8 cellular contexts compared by ENCODE assay signal in the genomic region with DNA sequence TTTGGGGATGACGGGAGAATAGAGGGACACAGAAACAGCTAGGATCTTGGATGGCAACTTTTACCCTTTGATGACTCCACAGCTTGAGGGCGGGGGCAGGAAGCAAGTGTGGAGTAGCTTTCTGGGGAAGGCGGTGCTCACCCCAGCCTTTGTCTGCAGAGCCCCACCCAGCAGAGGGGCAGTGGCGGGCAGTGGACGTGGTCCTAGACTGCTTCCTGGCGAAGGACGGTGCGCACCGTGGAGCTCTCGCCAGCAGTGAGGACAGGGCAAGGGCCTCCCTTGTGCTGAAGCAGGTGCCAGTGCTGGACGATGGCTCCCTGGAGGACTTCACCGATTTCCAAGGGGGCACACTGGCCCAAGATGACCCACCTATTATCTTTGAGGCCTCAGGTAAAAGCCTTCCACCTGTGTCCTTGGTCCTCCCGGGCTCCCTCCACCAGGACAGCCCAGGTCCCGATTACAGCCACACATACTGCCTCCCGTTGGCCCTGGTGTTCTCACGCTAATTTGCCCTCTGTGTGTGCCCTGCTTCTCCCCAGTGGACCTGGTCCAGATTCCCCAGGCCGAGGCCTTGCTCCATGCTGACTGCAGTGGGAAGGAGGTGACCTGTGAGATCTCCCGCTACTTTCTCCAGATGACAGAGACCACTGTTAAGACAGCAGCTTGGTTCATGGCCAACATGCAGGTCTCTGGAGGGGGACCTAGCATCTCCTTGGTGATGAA. TPM values are rescaled to one million over a fixed set of nuclear protein-coding genes. Genes with fewer than 3 reads are reported as not detected.
DNase-seq lines count a peak whose midpoint lies in the region; ATAC-seq and TF ChIP-seq lines count a peak whose summit lies in the region.

No MANE protein-coding gene starts in this region.

- no peak for ATAC-seq in naive thymus-derived CD4-positive, alpha-beta T cell

- H3K36me3 Mint-ChIP-seq in naive thymus-derived CD4-positive, alpha-beta T cell: peaks cover 9 to 55% (median 25%) of the 10 kb centered on the region in 5 donors

- no peaks in the 10 kb centered on the region for H3K27me3 Mint-ChIP-seq in naive thymus-derived CD4-positive, alpha-beta T cell

- H3K4me2 ChIP-seq in BLaER1: peak overlapping the region; percentile 98

- no peaks in the 10 kb centered on the region for H3K9me3 ChIP-seq in BLaER1
- no peaks in the 10 kb centered on the region for H3K9me3 ChIP-seq in naive thymus-derived CD4-positive, alpha-beta T cell (ENCODE audit: control insufficient read depth in 2 of 3, low read length in 3 of 3)

- H3K4me3 Mint-ChIP-seq in naive thymus-derived CD4-positive, alpha-beta T cell: peak overlapping the region; percentile 96 to 100 (median 98)

- peaks cover 44 to 83% (median 69%) of the 10 kb centered on the region in 7 donors for H3K4me1 Mint-ChIP-seq in naive thymus-derived CD4-positive, alpha-beta T cell

- no peak for TF ChIP-seq CTCF in dorsolateral prefrontal cortex (IDR thresholded peaks at IDR 0.05 in 54 of 56, conservative IDR thresholded peaks at IDR 0.05 in 2 of 56; ENCODE audit: low read depth in 1 of 56, partially characterized antibody in 56 of 56)

- no peaks in the 10 kb centered on the region for H4K20me1 ChIP-seq in BLaER1

- peak overlapping the region; percentile 96 to 100 (median 99) for H3K27ac Mint-ChIP-seq in naive thymus-derived CD4-positive, alpha-beta T cell

- H3K36me3 ChIP-seq in BLaER1: peaks cover 47% of the 10 kb centered on the region
- H3K36me3 ChIP-seq in naive thymus-derived CD4-positive, alpha-beta T cell (ENCODE audit: control insufficient read depth in 2 of 3, insufficient read depth in 3 of 3, low read length in 3 of 3): peaks cover 8 to 61% (median 12%) of the 10 kb centered on the region in 3 experiments

- H3K4me3 ChIP-seq in BLaER1 (peak overlapping the region; percentile 75), dorsolateral prefrontal cortex (peak overlapping the region in 57 of 59 donors; percentile 55 to 91 (median 77))
- peak overlapping the region; percentile 83 for H3K4me3 ChIP-seq in naive thymus-derived CD4-positive, alpha-beta T cell (ENCODE audit: low read length)

- intact Hi-C loops in dorsolateral prefrontal cortex (cut with DNase I): loop anchor here in 1 of 2 donors (2.0 kb wide), 1 partner anchor 22 kb away; no protein-coding TSS in a partner anchor
- intact Hi-C loops in naive thymus-derived CD4-positive, alpha-beta T cell (cut with micrococcal nuclease): loop anchor here (1.0 kb wide), 5 partner anchors 8 to 41 kb away; partner anchors contain the start of genes CD27 (in 2 of the 2) and NCAPD2 (in 1 of the 2)

- DNase-seq in NCI-H146 (lab: John Stamatoyannopoulos, UW): peak; percentile 69
- no peak for DNase-seq in dorsolateral prefrontal cortex
- DNase-seq in naive thymus-derived CD4-positive, alpha-beta T cell: no peak
- no peak for DNase-seq in NCI-H1694 (lab: John Stamatoyannopoulos, UW)
- DNase-seq in NOMO-1 treated with dmso at 0.1 percent for 144 hours (lab: John Stamatoyannopoulos, UW; ENCODE audit: unreplicated experiment): no peak
- DNase-seq in D341Med (ENCODE audit: low spot score): no peak
- DNase-seq in putamen (ENCODE audit: low spot score): no peak

- H3K9ac ChIP-seq in BLaER1: peak overlapping the region; percentile 87

- CTCF ChIA-PET in naive thymus-derived CD4-positive, alpha-beta T cell (lab: Charles Lee): interaction anchor here (1.0 to 6.6 kb wide), 6 partner anchors 9 to 84 kb away, joined by 3 to 46 read pairs (median 6); partner anchors contain the start of gene VAMP1

- peaks cover 69% of the 10 kb centered on the region for H3K4me1 ChIP-seq in BLaER1
- peaks cover 35 to 57% of the 10 kb centered on the region in 2 donors for H3K4me1 ChIP-seq in naive thymus-derived CD4-positive, alpha-beta T cell (ENCODE audit: control insufficient read depth in 2 of 2, insufficient read depth in 2 of 2, low read length in 2 of 2)

- H3K27me3 ChIP-seq in BLaER1 (no peaks in the 10 kb centered on the region), dorsolateral prefrontal cortex (no peaks in the 10 kb centered on the region)
- no peaks in the 10 kb centered on the region for H3K27me3 ChIP-seq in naive thymus-derived CD4-positive, alpha-beta T cell (ENCODE audit: control insufficient read depth in 2 of 2, insufficient read depth in 2 of 2, low read length in 2 of 2)

- POLR2A ChIA-PET in naive thymus-derived CD4-positive, alpha-beta T cell (lab: Charles Lee): interaction anchor here (0.7 to 18.5 kb wide), 10 partner anchors 5 to 115 kb away, joined by 3 to 726 read pairs (median 46); partner anchors contain the start of genes CD27, GAPDH, TAPBPL and VAMP1

- H3K27ac ChIP-seq in BLaER1 (peak overlapping the region; percentile 94), dorsolateral prefrontal cortex (peak overlapping the region; percentile 82 to 99 (median 98))
- H3K27ac ChIP-seq in naive thymus-derived CD4-positive, alpha-beta T cell (ENCODE audit: low read depth, low read length): peak overlapping the region; percentile 96

- peaks cover 0 to 2% (median 0%) of the 10 kb centered on the region in 11 donors for H3K9me3 Mint-ChIP-seq in naive thymus-derived CD4-positive, alpha-beta T cell

RNA-seq across cellular contexts. Expression of gene TAPBPL, which starts 1.2 kb away (rescaled TPM):
- 10 to 100 TPM in 78 of 120 experiments, 1 to 10 TPM in 42; 4.2 to 19.6 (median 11.2) TPM for total RNA-seq in dorsolateral prefrontal cortex
- 10 to 100 TPM; 23.0 to 65.4 (median 52.9) TPM for total RNA-seq in naive thymus-derived CD4-positive, alpha-beta T cell
- 100 to 1,000 TPM in 1 of 2 donors, 10 to 100 TPM in 1; 48.7 to 104 TPM for polyA plus RNA-seq in naive thymus-derived CD4-positive, alpha-beta T cell

RNA-seq across cellular contexts. Expression of gene CD27, which starts 8.3 kb away (rescaled TPM):
- total RNA-seq in dorsolateral prefrontal cortex: under 1 TPM in 10 of 120 experiments, not detected in 110; 0.39 to 0.79 (median 0.63) TPM
- total RNA-seq in naive thymus-derived CD4-positive, alpha-beta T cell: 100 to 1,000 TPM in 4 of 5 experiments, 10 to 100 TPM in 1; 74.1 to 217 (median 130) TPM
- polyA plus RNA-seq in naive thymus-derived CD4-positive, alpha-beta T cell: 100 to 1,000 TPM; 560 to 590 TPM

RNA-seq across cellular contexts. Expression of gene VAMP1, which starts 17.4 kb away (rescaled TPM):
- total RNA-seq in dorsolateral prefrontal cortex: 100 to 1,000 TPM in 118 of 120 experiments, 10 to 100 TPM in 2; 90.3 to 464 (median 220) TPM
- 100 to 1,000 TPM in 2 of 5 experiments, 10 to 100 TPM in 3; 38.7 to 123 (median 47.9) TPM for total RNA-seq in naive thymus-derived CD4-positive, alpha-beta T cell
- 10 to 100 TPM; 10.9 to 14.0 TPM for polyA plus RNA-seq in naive thymus-derived CD4-positive, alpha-beta T cell

RNA-seq across cellular contexts. Expression of gene MRPL51, which starts 40.0 kb away (rescaled TPM):
- total RNA-seq in dorsolateral prefrontal cortex: 100 to 1,000 TPM in 107 of 120 experiments, 10 to 100 TPM in 13; 81.0 to 147 (median 117) TPM
- total RNA-seq in naive thymus-derived CD4-positive, alpha-beta T cell: 100 to 1,000 TPM in 1 of 5 experiments, 10 to 100 TPM in 4; 22.5 to 208 (median 80.9) TPM
- polyA plus RNA-seq in naive thymus-derived CD4-positive, alpha-beta T cell: 100 to 1,000 TPM; 204 to 220 TPM

RNA-seq across cellular contexts. Expression of gene NCAPD2, which starts 40.8 kb away (rescaled TPM):
- total RNA-seq in dorsolateral prefrontal cortex: 10 to 100 TPM; 10.2 to 44.7 (median 21.8) TPM
- 100 to 1,000 TPM in 1 of 5 experiments, 10 to 100 TPM in 4; 30.3 to 121 (median 38.4) TPM for total RNA-seq in naive thymus-derived CD4-positive, alpha-beta T cell
- polyA plus RNA-seq in naive thymus-derived CD4-positive, alpha-beta T cell: 10 to 100 TPM; 24.4 to 46.7 TPM

Comparison
In these comparisons a context has a peak if more than half of its experiments do, and no peak if none do; other contexts are left out.
1. RNA of gene CD27, which starts 8.3 kb away (total RNA-seq): 74.1 to 217 TPM in naive thymus-derived CD4-positive, alpha-beta T cell; 0.39 to 0.79 TPM in dorsolateral prefrontal cortex; every median in the first group is over 10 times any median in the second.
2. Peak in every context shown above with its lines, with median percentiles within 50 percentile points of each other: H3K27ac ChIP-seq and H3K4me3 ChIP-seq.